19 cellular contexts compared by ENCODE assay signal in the genomic region with DNA sequence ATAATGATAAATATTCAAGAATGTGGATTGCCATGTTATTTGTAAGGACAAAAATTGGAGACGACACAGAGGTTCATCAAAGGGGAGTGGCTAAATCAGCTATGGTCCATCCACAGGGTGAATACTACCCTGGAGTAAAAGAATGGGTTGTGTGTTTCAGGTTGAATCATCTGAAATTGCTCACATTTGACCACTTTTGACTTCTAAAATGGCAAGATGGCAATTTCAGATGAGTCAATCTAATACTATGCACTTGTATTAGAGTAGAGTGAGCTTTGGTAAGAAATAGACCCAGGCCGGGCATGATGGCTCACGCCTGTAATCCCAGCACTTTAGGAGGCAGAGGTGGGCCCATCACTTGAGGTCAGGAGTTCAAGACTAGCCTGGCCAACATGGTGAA.
DNase-seq lines count a peak whose midpoint lies in the region; ATAC-seq and TF ChIP-seq lines count a peak whose summit lies in the region.
"Had no signal": no experiment of that assay in that cellular context is flagged by ENCODE, and none has a peak within 500 bp of the region (broad histone marks: within the 10 kb centered on the region; RNA-seq: fewer than 3 reads in every experiment).

No MANE protein-coding gene starts in this region.

- no peak overlapping the region for H3K18ac ChIP-seq in IMR-90 (ENCODE audit: low read depth, low read length)

- no peak overlapping the region for H2BK5ac ChIP-seq in IMR-90 (ENCODE audit: low read depth, low read length, poor library complexity, severe bottlenecking)

- no peak overlapping the region for H3K4ac ChIP-seq in IMR-90 (ENCODE audit: low read depth, low read length)

- H3K56ac ChIP-seq in IMR-90 (ENCODE audit: extremely low read depth, insufficient read depth, low read length), result no peak overlapping the region

- CTCF ChIA-PET in IMR-90 (lab: Yijun Ruan, JAX), result interaction anchor here (0.5 kb wide), 1 partner anchor 735 kb away, joined by 3 read pairs; no protein-coding TSS in a partner anchor

- H3K79me1 ChIP-seq in IMR-90 (ENCODE audit: low read depth in 1 of 2, low read length in 2 of 2), result no peaks in the 10 kb centered on the region

- TF ChIP-seq CTCF in IMR-90 (conservative IDR thresholded peaks at IDR 0.05; ENCODE audit: low read depth, low read length), result no peak
- no peak for TF ChIP-seq CTCF in brain microvascular endothelial cell (IDR thresholded peaks at IDR 0.05; ENCODE audit: low read depth, low read length, missing control alignments)
- no peak for TF ChIP-seq CTCF in left ventricle myocardium inferior (IDR thresholded peaks at IDR 0.05; ENCODE audit: borderline replicate concordance)

- H2BK15ac ChIP-seq in IMR-90 (ENCODE audit: low read depth, low read length), result no peak overlapping the region

- no peak overlapping the region for H3K9ac ChIP-seq in IMR-90 (ENCODE audit: low read depth, low read length)

- H4K91ac ChIP-seq in IMR-90 (ENCODE audit: insufficient read depth, low read depth, low read length), result no peak overlapping the region

- no peaks in the 10 kb centered on the region for H4K20me1 ChIP-seq in IMR-90 (ENCODE audit: insufficient read depth, low read length)

- no peaks in the 10 kb centered on the region for H3K36me3 Mint-ChIP-seq in activated naive CD4-positive, alpha-beta T cell treated with anti-CD3 and anti-CD28 coated beads, Interleukin-2, amount 50 U/mL, for 72 hours
- H3K36me3 Mint-ChIP-seq: CD4-positive, alpha-beta memory T cell had no signal

- in situ Hi-C loops in IMR-90 (cut with MboI; ENCODE audit: low sequenced_read_pairs), result no loop called here
- in situ Hi-C loops in brain microvascular endothelial cell (cut with HindIII; ENCODE audit: low pct_ligation_motif_present, low sequenced_read_pairs), result no loop called here

- no peak overlapping the region for H2AK5ac ChIP-seq in IMR-90 (ENCODE audit: low read depth, low read length)

- intact Hi-C loops in IMR-90 (cut with micrococcal nuclease) (no loop called here), posterior cingulate gyrus (cut with DNase I) (no loop called here), left ventricle myocardium inferior (cut with micrococcal nuclease) (no loop called here)

- POLR2A ChIA-PET in IMR-90 (lab: Charles Lee; ENCODE audit: unreplicated experiment), result no interaction called here

- no peak overlapping the region for H3K27ac Mint-ChIP-seq in activated naive CD4-positive, alpha-beta T cell treated with anti-CD3 and anti-CD28 coated beads, Interleukin-2, amount 50 U/mL, for 72 hours
- H3K27ac Mint-ChIP-seq: activated T-helper 2 cell treated with anti-CD3 and anti-CD28 coated beads, Interferon-gamma antibody, Interleukin-2, Interleukin-4, amounts not matched to agents 10 μg/mL and 5 μg/mL and 100 μg/mL, durations not matched to agents 14 hours and 24 hours and 36 hours; CD4-positive, alpha-beta memory T cell; dendritic cell treated with granulocyte-macrophage colony-stimulating factor and Interleukin-4, amounts not matched to agents 40 ng/mL and 50 ng/mL, for 4 days; H9 had no signal

- no peaks in the 10 kb centered on the region for H3K9me1 ChIP-seq in IMR-90 (ENCODE audit: insufficient read depth, low read length)

- H3K27me3 ChIP-seq in IMR-90 (ENCODE audit: control insufficient read depth, insufficient read depth, low read length) (no peaks in the 10 kb centered on the region), brain microvascular endothelial cell (replicated peaks) (no peaks in the 10 kb centered on the region), left ventricle myocardium inferior (ENCODE audit: low read depth) (no peaks in the 10 kb centered on the region)
- H3K27me3 ChIP-seq: vagina had no signal

- ATAC-seq in activated naive CD4-positive, alpha-beta T cell treated with anti-CD3 and anti-CD28 coated beads, Interleukin-2, amount 50 U/mL, for 72 hours, result peak; percentile 55 to 88
- peak; percentile 52 for ATAC-seq in IMR-90 (ENCODE audit: low read depth)
- ATAC-seq in stimulated activated naive CD8-positive, alpha-beta T cell treated with anti-CD3 and anti-CD28 coated beads, Interleukin-15, Interleukin-2, amounts not matched to agents 100 U/mL and 50 U/mL, for 24 hours, result peak; percentile 83
- no peak for ATAC-seq in GM18867 (IDR thresholded peaks at IDR 0.05; ENCODE audit: unreplicated experiment)

- H3K27ac ChIP-seq in IMR-90 (ENCODE audit: insufficient read depth, low read length) (no peak overlapping the region), brain microvascular endothelial cell (no peak overlapping the region), left ventricle myocardium inferior (replicated peaks) (no peak overlapping the region)
- H3K27ac ChIP-seq: vagina had no signal

- H3K4me1 ChIP-seq in IMR-90 (ENCODE audit: control insufficient read depth, insufficient read depth, low read length), result no peaks in the 10 kb centered on the region
- H3K4me1 ChIP-seq in left ventricle myocardium inferior, result no peaks in the 10 kb centered on the region
- H3K4me1 ChIP-seq: vagina had no signal

- no peak overlapping the region for H2AK9ac ChIP-seq in IMR-90 (replicated peaks; ENCODE audit: low read depth, low read length, poor library complexity)

- no peak overlapping the region for H2BK20ac ChIP-seq in IMR-90 (ENCODE audit: low read depth, low read length)

- no peak overlapping the region for H3K23ac ChIP-seq in IMR-90 (ENCODE audit: low read depth, low read length)

- no peaks in the 10 kb centered on the region for H3K36me3 ChIP-seq in IMR-90 (ENCODE audit: control insufficient read depth, insufficient read depth, low read length)
- no peaks in the 10 kb centered on the region for H3K36me3 ChIP-seq in brain microvascular endothelial cell (replicated peaks)
- no peaks in the 10 kb centered on the region for H3K36me3 ChIP-seq in left ventricle myocardium inferior
- H3K36me3 ChIP-seq: vagina had no signal

- no peak overlapping the region for H4K5ac ChIP-seq in IMR-90 (ENCODE audit: low read depth, low read length)

- H3K14ac ChIP-seq in IMR-90 (replicated peaks; ENCODE audit: low read depth, low read length), result no peak overlapping the region

- H3K9me3 ChIP-seq in IMR-90 (ENCODE audit: control insufficient read depth, insufficient read depth, low read length) (0 out of 2 replicates have a peak, but pooled peaks cover 2% of the 10 kb centered on the region), left ventricle myocardium inferior (replicated peaks) (no peaks in the 10 kb centered on the region)
- H3K9me3 ChIP-seq: vagina had no signal

- H2BK120ac ChIP-seq in IMR-90 (ENCODE audit: low read depth, low read length), result no peak overlapping the region

- H3K4me2 ChIP-seq in IMR-90 (ENCODE audit: low read depth, low read length), result no peak overlapping the region

- no peak overlapping the region for H4K8ac ChIP-seq in IMR-90 (ENCODE audit: low read depth in 2 of 2, low read length in 2 of 2)

- no CpG with 5 or more reads among the region's 3 CpGs for WGBS in IMR-90 (ENCODE audit: extremely low coverage in 2 of 2, insufficient read length in 1 of 2), 2 experiments

- no peak overlapping the region for H2AFZ ChIP-seq in IMR-90 (replicated peaks; ENCODE audit: low read length, poor library complexity)

- TF ChIP-seq POLR2A in IMR-90 (IDR thresholded peaks at IDR 0.05; ENCODE audit: low read depth, low read length), result no peak

- TF ChIP-seq RAD21 in IMR-90 (IDR thresholded peaks at IDR 0.05; ENCODE audit: low read length), result no peak

- DNase-seq in activated naive CD4-positive, alpha-beta T cell treated with anti-CD3 and anti-CD28 coated beads, Interleukin-2, amount 50 U/mL, for 72 hours (ENCODE audit: low spot score in 2 of 2), result no peak
- no peak for DNase-seq in activated naive CD4-positive, alpha-beta T cell treated with anti-CD3 and anti-CD28 coated beads, Interleukin-2, amount 50 U/mL, for 16 hours
- DNase-seq in IMR-90 (peak; percentile 71), brain microvascular endothelial cell (peak; percentile 6), posterior cingulate gyrus (no peak), left ventricle myocardium inferior (no peak)
- no peak for DNase-seq in stimulated activated naive CD8-positive, alpha-beta T cell treated with anti-CD3 and anti-CD28 coated beads, Interleukin-15, Interleukin-2, amounts not matched to agents 100 U/mL and 50 U/mL, for 24 hours
- DNase-seq: activated CD4-positive, alpha-beta T cell treated with anti-CD3 and anti-CD28 coated beads, Interleukin-2, amount 50 U/mL, for 48 hours; anterior cingulate cortex; CD4-positive, alpha-beta memory T cell; DND-41; erythroblast; NCI-H2029 treated with DMSO at 0.1 percent for 48 hours; NCI-H526 had no signal

- H3K4me3 ChIP-seq in IMR-90 (ENCODE audit: insufficient read depth, low read depth, low read length), result no peak overlapping the region
- H3K4me3 ChIP-seq in brain microvascular endothelial cell (ENCODE audit: low read depth, low read length), result no peak overlapping the region
- H3K4me3 ChIP-seq in left ventricle myocardium inferior, result no peak overlapping the region
- H3K4me3 ChIP-seq: vagina had no signal

- peaks cover 0 to 4% of the 10 kb centered on the region in 2 donors for H3K9me3 Mint-ChIP-seq in activated naive CD4-positive, alpha-beta T cell treated with anti-CD3 and anti-CD28 coated beads, Interleukin-2, amount 50 U/mL, for 72 hours
- H3K9me3 Mint-ChIP-seq: activated T-helper 2 cell treated with anti-CD3 and anti-CD28 coated beads, Interferon-gamma antibody, Interleukin-2, Interleukin-4, amounts not matched to agents 10 μg/mL and 5 μg/mL and 100 μg/mL, durations not matched to agents 14 hours and 24 hours and 36 hours; CD4-positive, alpha-beta memory T cell; dendritic cell treated with granulocyte-macrophage colony-stimulating factor and Interleukin-4, amounts not matched to agents 40 ng/mL and 50 ng/mL, for 4 days; H9 had no signal

- BruUV-seq in IMR-90 (replicated peaks; lab: Mats Ljungman, UMichigan), result no TSS peak

- dilution Hi-C loops in IMR-90 (cut with HindIII; ENCODE audit: low sequenced_read_pairs, unreplicated experiment), result no loop called here

TF ChIP-seq in IMR-90, 13 proteins besides CTCF, POLR2A, EP300 and RAD21 (continues in another document):
- TF ChIP-seq CHD1 (IDR thresholded peaks at IDR 0.05; ENCODE audit: low read depth, low read length) (no peak), RCOR1 (IDR thresholded peaks at IDR 0.05; ENCODE audit: insufficient replicate concordance, low read length) (no peak), CEBPB (IDR thresholded peaks at IDR 0.05; ENCODE audit: low read depth, low read length) (no peak), SMC3 (IDR thresholded peaks at IDR 0.05; ENCODE audit: low read depth, low read length) (no peak), NFE2L2 (IDR thresholded peaks at IDR 0.05; ENCODE audit: low read depth, low read length) (no peak), MAFK (IDR thresholded peaks at IDR 0.05; ENCODE audit: low read depth, low read length) (no peak), RFX5 (IDR thresholded peaks at IDR 0.05; ENCODE audit: low read depth, low read length) (no peak)

Comparison
In these comparisons a context has a peak if more than half of its experiments do, and no peak if none do; other contexts are left out.
1. DNase-seq: peak in IMR-90 (single experiment) and brain microvascular endothelial cell (single experiment); none in activated naive CD4-positive, alpha-beta T cell treated with anti-CD3 and anti-CD28 coated beads, Interleukin-2, amount 50 U/mL, for 72 hours (0 of 2), activated naive CD4-positive, alpha-beta T cell treated with anti-CD3 and anti-CD28 coated beads, Interleukin-2, amount 50 U/mL, for 16 hours (single experiment), stimulated activated naive CD8-positive, alpha-beta T cell treated with anti-CD3 and anti-CD28 coated beads, Interleukin-15, Interleukin-2, amounts not matched to agents 100 U/mL and 50 U/mL, for 24 hours (single experiment), posterior cingulate gyrus (0 of 10) and left ventricle myocardium inferior (single experiment).